In the genomic region with DNA sequence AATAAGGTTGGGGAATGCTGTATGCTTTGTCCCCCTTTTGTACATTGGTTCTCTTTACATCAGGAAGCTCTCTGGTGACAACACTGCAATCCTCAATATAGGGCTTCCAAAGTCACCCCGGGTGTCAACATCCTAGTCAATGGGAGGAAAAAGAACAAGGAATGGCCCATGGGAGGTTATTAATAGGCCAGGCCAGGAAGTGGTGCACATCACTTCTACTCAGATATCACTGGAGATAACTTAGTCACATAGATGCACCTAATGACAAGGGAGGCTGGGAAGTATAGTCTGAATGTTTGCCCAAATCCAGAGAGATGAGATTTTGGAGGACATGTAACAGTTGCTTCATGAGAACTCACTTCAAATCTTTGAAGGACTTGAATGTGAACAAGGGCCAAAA, we compare ENCODE assay signal across 7 cellular contexts.
"Had no signal": no experiment of that assay in that cellular context is flagged by ENCODE, and none has a peak within 500 bp of the region (broad histone marks: within the 10 kb centered on the region; RNA-seq: fewer than 3 reads in every experiment).

No MANE protein-coding gene starts in this region.

- DNase-seq: GOT3, H9, HCEC 1CT had no signal

- H3K27ac Mint-ChIP-seq: H9, IgD-negative memory B cell had no signal

- H3K27me3 Mint-ChIP-seq: IgD-negative memory B cell had no signal

- H3K4me1 Mint-ChIP-seq: H9, IgD-negative memory B cell had no signal

- H3K36me3 Mint-ChIP-seq: IgD-negative memory B cell had no signal

- H3K9ac ChIP-seq: GM23248 had no signal

- ATAC-seq: HepG2 had no signal

- H3K4me3 Mint-ChIP-seq: H9, IgD-negative memory B cell had no signal

- H2AFZ ChIP-seq: GM23248 had no signal

- H3K27ac ChIP-seq: GM23248, HL-60 had no signal

- H3K4me3 ChIP-seq: GM23248 had no signal
